Comparison of ENCODE assay signal across 12 cellular contexts in the genomic region with DNA sequence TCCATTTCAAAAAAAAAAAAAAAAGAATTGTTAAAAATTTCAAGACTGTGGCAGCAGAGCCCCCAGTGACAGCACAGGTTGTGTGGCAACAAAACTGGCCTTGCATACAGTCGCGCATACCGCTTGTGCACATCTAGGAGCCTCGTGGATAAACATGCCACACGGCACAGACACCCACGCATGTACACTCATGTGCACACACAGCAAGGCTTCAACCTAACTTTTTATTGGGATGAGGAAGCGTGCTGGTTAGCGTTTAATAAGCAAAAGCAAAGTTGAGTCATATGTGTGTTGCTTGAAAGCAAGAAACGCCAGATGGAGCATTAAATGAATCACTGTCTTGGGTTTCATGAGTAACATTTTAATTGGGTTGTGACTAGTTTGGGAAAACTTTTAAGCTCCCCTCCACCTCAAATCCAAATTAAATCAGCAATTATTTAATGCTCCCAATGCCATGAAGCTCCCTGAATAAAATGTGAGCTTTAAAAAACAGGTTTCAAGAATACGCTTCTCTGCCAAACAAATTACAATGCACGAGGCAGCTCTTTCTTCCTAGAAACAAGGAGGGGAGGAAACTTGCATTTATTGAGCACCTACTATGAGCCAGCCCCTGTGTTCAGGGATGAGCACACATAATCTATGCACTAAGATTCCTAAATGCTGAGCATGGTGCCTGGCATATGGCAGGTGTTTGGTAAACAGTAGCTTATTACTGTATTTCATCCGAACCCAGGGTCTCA. TPM values are rescaled to one million over a fixed set of nuclear protein-coding genes. Genes with fewer than 3 reads are reported as not detected.
DNase-seq lines count a peak whose midpoint lies in the region; ATAC-seq and TF ChIP-seq lines count a peak whose summit lies in the region.
"Had no signal": no experiment of that assay in that cellular context is flagged by ENCODE, and none has a peak within 500 bp of the region (broad histone marks: within the 10 kb centered on the region; RNA-seq: fewer than 3 reads in every experiment).

No MANE protein-coding gene starts in this region.

- peaks cover 23% of the 10 kb centered on the region for H3F3A ChIP-seq in GM23248 (ENCODE audit: insufficient read depth)

- H3K9ac ChIP-seq in GM23248, result peak overlapping the region; percentile 79

- no peak for TF ChIP-seq CTCF in stomach (IDR thresholded peaks at IDR 0.05)

- no peaks in the 10 kb centered on the region for H3K27me3 ChIP-seq in GM23248 (replicated peaks; ENCODE audit: insufficient read depth)
- H3K27me3 ChIP-seq in SJSA1 (replicated peaks), result no peaks in the 10 kb centered on the region
- peaks cover 0 to 5% (median 2%) of the 10 kb centered on the region in 3 donors for H3K27me3 ChIP-seq in stomach

- no peak overlapping the region for H3K27ac Mint-ChIP-seq in activated CD8-positive, alpha-beta T cell treated with anti-CD3 and anti-CD28 coated beads, Interleukin-2, amount 10 ng/mL, durations not matched to agents 7 days and 5 days
- H3K27ac Mint-ChIP-seq: activated naive CD4-positive, alpha-beta T cell treated with anti-CD3 and anti-CD28 coated beads, Interleukin-2, amount 50 U/mL, for 24 hours; stimulated activated naive CD8-positive, alpha-beta T cell treated with anti-CD3 and anti-CD28 coated beads, Interleukin-15, Interleukin-2, amounts not matched to agents 100 ng/mL and 50 ng/mL, for 24 hours; T-cell had no signal

- 2 to 3% methylated on average over 12 of the region's 12 CpGs for WGBS in GM23248 (ENCODE audit: low coverage in 1 of 2, low lambda C conversion rate in 2 of 2, missing lambda C conversion rate in 2 of 2), 2 experiments
- WGBS in stomach, 5 donors, result 65 to 83% (median 79%) methylated on average over 12 of the region's 12 CpGs

- H3K27ac ChIP-seq in GM23248 (peak overlapping the region; percentile 97), SJSA1 (peak overlapping the region; percentile 97), stomach (peak overlapping the region in 4 of 5 donors; percentile 62 to 85 (median 72))

- H3K36me3 ChIP-seq in GM23248 (ENCODE audit: low read depth), result no peaks in the 10 kb centered on the region
- H3K36me3 ChIP-seq in SJSA1, result peaks cover 8% of the 10 kb centered on the region; the same call in 1 of the 2 replicates
- no peaks in the 10 kb centered on the region for H3K36me3 ChIP-seq in stomach

- no peak for TF ChIP-seq EP300 in stomach (IDR thresholded peaks at IDR 0.05)

- no peak for TF ChIP-seq POLR2A in stomach (IDR thresholded peaks at IDR 0.05)

- H3K9me3 ChIP-seq in GM23248 (ENCODE audit: low read depth) (no peaks in the 10 kb centered on the region), SJSA1 (replicated peaks) (no peaks in the 10 kb centered on the region), stomach (no peaks in the 10 kb centered on the region)

- CTCF ChIA-PET in activated CD8-positive, alpha-beta T cell treated with anti-CD3 and anti-CD28 coated beads, Interleukin-2, amount 10 ng/mL, durations not matched to agents 7 days and 5 days (lab: Charles Lee), result no interaction called here

- in situ Hi-C loops in GM23248 (cut with MboI), result no loop called here

- peak overlapping the region; percentile 66 for H3K4me2 ChIP-seq in GM23248 (ENCODE audit: unreplicated experiment)

- ATAC-seq in activated CD8-positive, alpha-beta T cell treated with anti-CD3 and anti-CD28 coated beads, Interleukin-2, amount 10 ng/mL, durations not matched to agents 7 days and 5 days, result no peak
- ATAC-seq: T-cell had no signal

- intact Hi-C loops in stomach (cut with DNase I; ENCODE audit: low total_unique reads), result no loop called here

- H3K27me3 Mint-ChIP-seq in activated CD8-positive, alpha-beta T cell treated with anti-CD3 and anti-CD28 coated beads, Interleukin-2, amount 10 ng/mL, durations not matched to agents 7 days and 5 days (ENCODE audit: low read depth), result peaks cover 12% of the 10 kb centered on the region

- no peaks in the 10 kb centered on the region for H3K79me2 ChIP-seq in GM23248 (ENCODE audit: insufficient read depth)

- H3K4me1 ChIP-seq in GM23248 (ENCODE audit: insufficient read depth), result peaks cover 51% of the 10 kb centered on the region
- peaks cover 70% of the 10 kb centered on the region for H3K4me1 ChIP-seq in SJSA1 (replicated peaks)
- H3K4me1 ChIP-seq in stomach, result peaks cover 36 to 83% (median 54%) of the 10 kb centered on the region in 4 donors

- no peaks in the 10 kb centered on the region for H3K36me3 Mint-ChIP-seq in activated CD8-positive, alpha-beta T cell treated with anti-CD3 and anti-CD28 coated beads, Interleukin-2, amount 10 ng/mL, durations not matched to agents 7 days and 5 days (ENCODE audit: low read depth)
- H3K36me3 Mint-ChIP-seq: activated naive CD4-positive, alpha-beta T cell treated with anti-CD3 and anti-CD28 coated beads, Interleukin-2, amount 50 U/mL, for 24 hours; T-cell had no signal

- no peak overlapping the region for H3K4me3 Mint-ChIP-seq in activated CD8-positive, alpha-beta T cell treated with anti-CD3 and anti-CD28 coated beads, Interleukin-2, amount 10 ng/mL, durations not matched to agents 7 days and 5 days
- H3K4me3 Mint-ChIP-seq: activated naive CD4-positive, alpha-beta T cell treated with anti-CD3 and anti-CD28 coated beads, Interleukin-2, amount 50 U/mL, for 24 hours; stimulated activated naive CD8-positive, alpha-beta T cell treated with anti-CD3 and anti-CD28 coated beads, Interleukin-15, Interleukin-2, amounts not matched to agents 100 ng/mL and 50 ng/mL, for 24 hours; T-cell had no signal

- no peaks in the 10 kb centered on the region for H3K9me2 ChIP-seq in GM23248 (ENCODE audit: insufficient read depth)

- peaks cover 11% of the 10 kb centered on the region for H3K4me1 Mint-ChIP-seq in activated CD8-positive, alpha-beta T cell treated with anti-CD3 and anti-CD28 coated beads, Interleukin-2, amount 10 ng/mL, durations not matched to agents 7 days and 5 days (ENCODE audit: low read depth)

- no peaks in the 10 kb centered on the region for H4K20me1 ChIP-seq in GM23248 (ENCODE audit: insufficient read depth)

- H3K4me3 ChIP-seq in GM23248 (0 out of 2 replicates have a peak overlapping the region, but pooled peaks have one; percentile 26), SJSA1 (no peak overlapping the region), stomach (no peak overlapping the region)

- H3K9me3 Mint-ChIP-seq in activated CD8-positive, alpha-beta T cell treated with anti-CD3 and anti-CD28 coated beads, Interleukin-2, amount 10 ng/mL, durations not matched to agents 7 days and 5 days (ENCODE audit: insufficient read depth), result no peaks in the 10 kb centered on the region
- H3K9me3 Mint-ChIP-seq: activated naive CD4-positive, alpha-beta T cell treated with anti-CD3 and anti-CD28 coated beads, Interleukin-2, amount 50 U/mL, for 24 hours; stimulated activated naive CD8-positive, alpha-beta T cell treated with anti-CD3 and anti-CD28 coated beads, Interleukin-15, Interleukin-2, amounts not matched to agents 100 ng/mL and 50 ng/mL, for 24 hours; T-cell had no signal

- POLR2A ChIA-PET in activated CD8-positive, alpha-beta T cell treated with anti-CD3 and anti-CD28 coated beads, Interleukin-2, amount 10 ng/mL, durations not matched to agents 7 days and 5 days (lab: Charles Lee), result no interaction called here

- DNase-seq in GM23248, result peak; percentile 100
- DNase-seq in SJSA1 (ENCODE audit: low read depth in 1 of 2, low spot score in 2 of 2), result peak; percentile 70 to 83
- DNase-seq in fibroblast of the conjunctiva (ENCODE audit: low read depth), result peak; percentile 74
- no peak for DNase-seq in stomach
- DNase-seq in activated CD8-positive, alpha-beta T cell treated with anti-CD3 and anti-CD28 coated beads, Interleukin-2, amount 10 ng/mL, durations not matched to agents 7 days and 5 days, result no peak
- DNase-seq in NCI-H2107 (lab: John Stamatoyannopoulos, UW), result no peak
- DNase-seq in NCI-H2227 (lab: John Stamatoyannopoulos, UW; ENCODE audit: unreplicated experiment), result no peak
- no peak for DNase-seq in activated T-cell treated with anti-CD3 and anti-CD28 coated beads, Interleukin-2, amount 50 U/mL, for 1 hour
- DNase-seq: NCI-H1048, T-cell had no signal

- no peak overlapping the region for H2AFZ ChIP-seq in GM23248

RNA-seq across cellular contexts. Expression of a gene that starts 35.7 kb away (rescaled TPM):
- 17.9 and 35.8 TPM in 2 replicates for total RNA-seq in GM23248 (2014; rRNA removed; shearing (Covaris generic))
- 14.8 and 15.0 TPM in 2 replicates for polyA plus RNA-seq in GM23248 (2016; fragmentation: Nextera tagmentation; extraction: Ambion mirVana)
- 86.7 and 94.7 TPM in 2 replicates for total RNA-seq in SJSA1 (2014; rRNA removed; shearing (Covaris generic))
- 10 to 100 TPM; 30.1 to 66.5 (median 43.5) TPM for total RNA-seq in stomach
- 10 to 100 TPM in 1 of 3 donors, 1 to 10 TPM in 2; 5.8 to 11.3 (median 6.7) TPM for polyA plus RNA-seq in stomach
- not detected for total RNA-seq in activated CD8-positive, alpha-beta T cell treated with anti-CD3 and anti-CD28 coated beads, Interleukin-2, amount 10 ng/mL, durations not matched to agents 7 days and 5 days

Comparison
In these comparisons a context has a peak if more than half of its experiments do, and no peak if none do; other contexts are left out.
1. DNase-seq: peak in GM23248 (single experiment), SJSA1 (2 of 2) and fibroblast of the conjunctiva (single experiment); none in stomach (single experiment), activated CD8-positive, alpha-beta T cell treated with anti-CD3 and anti-CD28 coated beads, Interleukin-2, amount 10 ng/mL, durations not matched to agents 7 days and 5 days (single experiment), NCI-H2107 (single experiment), NCI-H2227 (single experiment) and activated T-cell treated with anti-CD3 and anti-CD28 coated beads, Interleukin-2, amount 50 U/mL, for 1 hour (single experiment).
2. RNA of a gene that starts 35.7 kb away (total RNA-seq): 86.7 to 94.7 TPM in SJSA1, 30.1 to 66.5 TPM in stomach and 17.9 to 35.8 TPM in GM23248; not detected in activated CD8-positive, alpha-beta T cell treated with anti-CD3 and anti-CD28 coated beads, Interleukin-2, amount 10 ng/mL, durations not matched to agents 7 days and 5 days; every median in the first group is over 10 times any median in the second.
3. Peak in every context shown above with its lines, with median percentiles within 50 percentile points of each other: H3K27ac ChIP-seq.